Comparison of ENCODE assay signal across 20 cellular contexts in genomic region chr12:111454311-111454710, GRCh38. TPM values are rescaled to one million over a fixed set of nuclear protein-coding genes. Genes with fewer than 3 reads are reported as not detected.
A peak's percentile ranks its signal among the peaks of the same experiment; 100 is the strongest.
DNase-seq lines count a peak whose midpoint lies in the region; ATAC-seq and TF ChIP-seq lines count a peak whose summit lies in the region.
"Had no signal": no experiment of that assay in that cellular context is flagged by ENCODE, and none has a peak within 500 bp of the region (broad histone marks: within the 10 kb centered on the region; RNA-seq: fewer than 3 reads in every experiment).

No MANE protein-coding gene starts in this region.

- H3K4me1 ChIP-seq in left ventricle myocardium inferior (peaks cover 64% of the 10 kb centered on the region), heart left ventricle (peaks cover 7 to 62% (median 34%) of the 10 kb centered on the region in 12 donors), lung (ENCODE audit: control insufficient read depth in 2 of 2, insufficient read depth in 2 of 2, low read length in 2 of 2) (peaks cover 5 to 6% of the 10 kb centered on the region in 2 donors), thyroid gland (peaks cover 5 to 27% of the 10 kb centered on the region in 2 donors)
- H3K4me1 ChIP-seq: Caco-2, neural progenitor cell had no signal

- no peak for TF ChIP-seq CTCF in left ventricle myocardium inferior (IDR thresholded peaks at IDR 0.05; ENCODE audit: borderline replicate concordance)
- TF ChIP-seq CTCF in heart left ventricle (IDR thresholded peaks at IDR 0.05) = no peak
- no peak for TF ChIP-seq CTCF in lung (IDR thresholded peaks at IDR 0.05; ENCODE audit: control extremely low read depth, extremely low read depth)
- TF ChIP-seq CTCF in thyroid gland (IDR thresholded peaks at IDR 0.05) = no peak

- 46 to 66% (median 51%) methylated on average over 4 of the region's 4 CpGs for whole genome bisulfite sequencing in heart left ventricle, 4 donors
- 77 to 83% methylated on average over 4 of the region's 4 CpGs for WGBS in lung, 2 donors
- WGBS in thyroid gland, 2 donors = 44 to 49% methylated on average over 4 of the region's 4 CpGs

- ATAC-seq in heart left ventricle = no peak
- ATAC-seq in lung (ENCODE audit: insufficient read depth, low FRiP score) = no peak
- ATAC-seq in stimulated activated naive CD8-positive, alpha-beta T cell treated with anti-CD3 and anti-CD28 coated beads, Interleukin-15, Interleukin-2, amounts not matched to agents 100 U/mL and 50 U/mL, for 24 hours = no peak
- ATAC-seq in HG02642 (IDR thresholded peaks at IDR 0.05; ENCODE audit: poor library complexity, unreplicated experiment) = no peak

- H3K36me3 ChIP-seq in left ventricle myocardium inferior (peaks cover 65% of the 10 kb centered on the region), heart left ventricle (peaks cover 0 to 95% (median 82%) of the 10 kb centered on the region in 9 donors), lung (ENCODE audit: control insufficient read depth in 2 of 2, insufficient read depth in 2 of 2, low read length in 2 of 2) (peaks cover 19 to 50% of the 10 kb centered on the region in 2 donors), thyroid gland (peaks cover 37 to 45% of the 10 kb centered on the region in 2 donors)
- H3K36me3 ChIP-seq: neural progenitor cell had no signal

- POLR2A ChIA-PET in activated CD4-positive, alpha-beta T cell treated with anti-CD3 and anti-CD28 coated beads, Interleukin-2, amount 10 ng/mL, durations not matched to agents 7 days and 5 days (lab: Charles Lee) = no interaction called here

- H3K4me3 Mint-ChIP-seq in activated CD4-positive, alpha-beta T cell treated with anti-CD3 and anti-CD28 coated beads, Interleukin-2, amount 10 ng/mL, durations not matched to agents 7 days and 5 days = no peak overlapping the region
- H3K4me3 Mint-ChIP-seq: activated naive CD4-positive, alpha-beta T cell treated with anti-CD3 and anti-CD28 coated beads for 36 hours; mesothelial cell of epicardium; neural progenitor cell had no signal

- no peak overlapping the region for H3K27ac Mint-ChIP-seq in activated CD4-positive, alpha-beta T cell treated with anti-CD3 and anti-CD28 coated beads, Interleukin-2, amount 10 ng/mL, durations not matched to agents 7 days and 5 days
- H3K27ac Mint-ChIP-seq: activated naive CD4-positive, alpha-beta T cell treated with anti-CD3 and anti-CD28 coated beads for 36 hours; neural progenitor cell had no signal

- H3K27me3 ChIP-seq in left ventricle myocardium inferior (ENCODE audit: low read depth) = no peaks in the 10 kb centered on the region
- H3K27me3 ChIP-seq in heart left ventricle = no peaks in the 10 kb centered on the region
- no peaks in the 10 kb centered on the region for H3K27me3 ChIP-seq in lung (ENCODE audit: control insufficient read depth, insufficient read depth)
- no peaks in the 10 kb centered on the region for H3K27me3 ChIP-seq in thyroid gland
- H3K27me3 ChIP-seq: neural progenitor cell, spleen, tibial artery had no signal

- no peaks in the 10 kb centered on the region for H3K9me3 Mint-ChIP-seq in activated CD4-positive, alpha-beta T cell treated with anti-CD3 and anti-CD28 coated beads, Interleukin-2, amount 10 ng/mL, durations not matched to agents 7 days and 5 days
- H3K9me3 Mint-ChIP-seq: activated naive CD4-positive, alpha-beta T cell treated with anti-CD3 and anti-CD28 coated beads for 36 hours; mesothelial cell of epicardium; neural progenitor cell had no signal

- DNase-seq in left ventricle myocardium inferior (no peak), heart left ventricle (no peak), lung (ENCODE audit: low spot score) (peak; percentile 25), thyroid gland (peak; percentile 58 to 60)
- DNase-seq in stimulated activated naive CD8-positive, alpha-beta T cell treated with anti-CD3 and anti-CD28 coated beads, Interleukin-15, Interleukin-2, amounts not matched to agents 100 U/mL and 50 U/mL, for 24 hours = no peak
- no peak for DNase-seq in activated CD4-positive, alpha-beta T cell treated with anti-CD3 and anti-CD28 coated beads, Interleukin-2, amount 10 ng/mL, durations not matched to agents 7 days and 5 days
- DNase-seq: activated CD4-positive, alpha-beta T cell treated with anti-CD3 and anti-CD28 coated beads for 4 hours; activated naive CD4-positive, alpha-beta T cell treated with anti-CD3 and anti-CD28 coated beads for 36 hours; activated T-cell treated with anti-CD3 and anti-CD28 coated beads for 4 hours; Caco-2; Karpas-422; NCI-H2081; NCI-H510A treated with DMSO at 0.1 percent for 48 hours; spleen; SW 1271 had no signal

- CTCF ChIA-PET in activated CD4-positive, alpha-beta T cell treated with anti-CD3 and anti-CD28 coated beads, Interleukin-2, amount 10 ng/mL, durations not matched to agents 7 days and 5 days (lab: Charles Lee) = interaction anchor here (0.7 to 2.2 kb wide), 5 partner anchors 10 to 57 kb away, joined by 3 to 15 read pairs (median 4); no protein-coding TSS in a partner anchor

- H3K4me3 ChIP-seq in left ventricle myocardium inferior (no peak overlapping the region), heart left ventricle (no peak overlapping the region), lung (no peak overlapping the region), thyroid gland (replicated peaks in 1 of 3) (no peak overlapping the region)
- H3K4me3 ChIP-seq: neural progenitor cell, spleen, tibial artery had no signal

- H3K27ac ChIP-seq in left ventricle myocardium inferior (replicated peaks) (peak overlapping the region; percentile 47), heart left ventricle (peak overlapping the region in 3 of 12 donors; percentile 1 to 51 (median 16)), angular gyrus (ENCODE audit: low read depth, low read length) (peak overlapping the region; percentile 53), lung (ENCODE audit: low read depth in 1 of 2, low read length in 1 of 2) (no peak overlapping the region), thyroid gland (peak overlapping the region in 1 of 3 donors; percentile 33)
- H3K27ac ChIP-seq: neural progenitor cell, tibial artery had no signal

- intact Hi-C loops in left ventricle myocardium inferior (cut with micrococcal nuclease) = loop anchor here (5.0 kb wide), 1 partner anchor 57 kb away; no protein-coding TSS in a partner anchor
- intact Hi-C loops in heart left ventricle (cut with DNase I) = loop anchor here in 2 of 10 donors (5.0 kb wide), 1 partner anchor 122 kb away; no protein-coding TSS in a partner anchor
- intact Hi-C loops in thyroid gland (cut with DNase I) = no loop called here

- H3K27me3 Mint-ChIP-seq in activated CD4-positive, alpha-beta T cell treated with anti-CD3 and anti-CD28 coated beads, Interleukin-2, amount 10 ng/mL, durations not matched to agents 7 days and 5 days = no peaks in the 10 kb centered on the region

- H3K9me3 ChIP-seq in left ventricle myocardium inferior (replicated peaks) (no peaks in the 10 kb centered on the region), heart left ventricle (no peaks in the 10 kb centered on the region), lung (ENCODE audit: control insufficient read depth in 2 of 2, insufficient read depth in 1 of 2, low read length in 1 of 2) (no peaks in the 10 kb centered on the region), thyroid gland (no peaks in the 10 kb centered on the region)
- H3K9me3 ChIP-seq: Caco-2, spleen, tibial artery had no signal

- H3K4me1 Mint-ChIP-seq in activated CD4-positive, alpha-beta T cell treated with anti-CD3 and anti-CD28 coated beads, Interleukin-2, amount 10 ng/mL, durations not matched to agents 7 days and 5 days = peaks cover 32% of the 10 kb centered on the region
- H3K4me1 Mint-ChIP-seq: mesothelial cell of epicardium, neural progenitor cell had no signal

- H3K36me3 Mint-ChIP-seq in activated CD4-positive, alpha-beta T cell treated with anti-CD3 and anti-CD28 coated beads, Interleukin-2, amount 10 ng/mL, durations not matched to agents 7 days and 5 days (ENCODE audit: low read depth) = peaks cover 42% of the 10 kb centered on the region

- TF ChIP-seq POLR2A in heart left ventricle (IDR thresholded peaks at IDR 0.05) (no peak), thyroid gland (IDR thresholded peaks at IDR 0.05) (no peak)

RNA-seq across cellular contexts. Expression of gene SH2B3, which starts 48.6 kb away (rescaled TPM):
- total RNA-seq in left ventricle myocardium inferior = 50.5 TPM
- 10 to 100 TPM; 35.8 to 76.7 (median 40.3) TPM for total RNA-seq in heart left ventricle
- polyA plus RNA-seq in heart left ventricle = 10 to 100 TPM; 11.3 to 16.8 TPM
- 10 to 100 TPM; 16.2 to 46.0 TPM for total RNA-seq in lung
- 10 to 100 TPM in 1 of 2 donors, 1 to 10 TPM in 1; 9.6 to 19.6 TPM for polyA plus RNA-seq in lung
- total RNA-seq in thyroid gland = 10 to 100 TPM; 14.1 to 36.5 (median 25.6) TPM
- total RNA-seq in activated CD4-positive, alpha-beta T cell treated with anti-CD3 and anti-CD28 coated beads, Interleukin-2, amount 10 ng/mL, durations not matched to agents 7 days and 5 days = 10 to 100 TPM; 29.7 to 29.8 TPM

Comparison
In these comparisons a context has a peak if more than half of its experiments do, and no peak if none do; other contexts are left out.
1. DNase-seq: peak in lung (single experiment) and thyroid gland (2 of 2); none in left ventricle myocardium inferior (single experiment), heart left ventricle (0 of 5), stimulated activated naive CD8-positive, alpha-beta T cell treated with anti-CD3 and anti-CD28 coated beads, Interleukin-15, Interleukin-2, amounts not matched to agents 100 U/mL and 50 U/mL, for 24 hours (single experiment) and activated CD4-positive, alpha-beta T cell treated with anti-CD3 and anti-CD28 coated beads, Interleukin-2, amount 10 ng/mL, durations not matched to agents 7 days and 5 days (single experiment).
2. H3K27ac ChIP-seq: peak in left ventricle myocardium inferior (single experiment) and angular gyrus (single experiment); none in lung (0 of 2).